Comparison of ENCODE assay signal across 1 cellular context in the genomic region with DNA sequence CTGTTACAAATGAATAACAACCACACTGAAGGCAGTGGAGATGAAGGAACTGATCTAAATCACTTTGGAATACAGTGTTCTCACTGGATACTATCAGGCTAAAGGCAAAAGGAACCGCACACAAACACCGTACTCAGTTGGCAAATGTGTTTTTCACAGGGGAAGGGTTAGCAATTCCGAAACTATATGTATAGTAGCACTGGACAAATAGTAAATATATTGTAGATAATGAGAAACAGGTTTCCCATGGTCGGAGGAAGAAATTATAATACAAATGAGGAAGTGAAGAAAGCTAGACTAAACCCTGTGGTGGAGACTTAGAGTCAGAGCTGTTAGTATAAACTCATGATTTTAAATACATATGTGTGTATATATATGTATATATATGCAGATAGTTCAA.
TF ChIP-seq lines count a peak whose summit lies in the region.

No MANE protein-coding gene starts in this region.

TF ChIP-seq in WTC11, 78 proteins besides CTCF, POLR2A, EP300 and RAD21 (continued from another document):
- TF ChIP-seq, protein P1, sequence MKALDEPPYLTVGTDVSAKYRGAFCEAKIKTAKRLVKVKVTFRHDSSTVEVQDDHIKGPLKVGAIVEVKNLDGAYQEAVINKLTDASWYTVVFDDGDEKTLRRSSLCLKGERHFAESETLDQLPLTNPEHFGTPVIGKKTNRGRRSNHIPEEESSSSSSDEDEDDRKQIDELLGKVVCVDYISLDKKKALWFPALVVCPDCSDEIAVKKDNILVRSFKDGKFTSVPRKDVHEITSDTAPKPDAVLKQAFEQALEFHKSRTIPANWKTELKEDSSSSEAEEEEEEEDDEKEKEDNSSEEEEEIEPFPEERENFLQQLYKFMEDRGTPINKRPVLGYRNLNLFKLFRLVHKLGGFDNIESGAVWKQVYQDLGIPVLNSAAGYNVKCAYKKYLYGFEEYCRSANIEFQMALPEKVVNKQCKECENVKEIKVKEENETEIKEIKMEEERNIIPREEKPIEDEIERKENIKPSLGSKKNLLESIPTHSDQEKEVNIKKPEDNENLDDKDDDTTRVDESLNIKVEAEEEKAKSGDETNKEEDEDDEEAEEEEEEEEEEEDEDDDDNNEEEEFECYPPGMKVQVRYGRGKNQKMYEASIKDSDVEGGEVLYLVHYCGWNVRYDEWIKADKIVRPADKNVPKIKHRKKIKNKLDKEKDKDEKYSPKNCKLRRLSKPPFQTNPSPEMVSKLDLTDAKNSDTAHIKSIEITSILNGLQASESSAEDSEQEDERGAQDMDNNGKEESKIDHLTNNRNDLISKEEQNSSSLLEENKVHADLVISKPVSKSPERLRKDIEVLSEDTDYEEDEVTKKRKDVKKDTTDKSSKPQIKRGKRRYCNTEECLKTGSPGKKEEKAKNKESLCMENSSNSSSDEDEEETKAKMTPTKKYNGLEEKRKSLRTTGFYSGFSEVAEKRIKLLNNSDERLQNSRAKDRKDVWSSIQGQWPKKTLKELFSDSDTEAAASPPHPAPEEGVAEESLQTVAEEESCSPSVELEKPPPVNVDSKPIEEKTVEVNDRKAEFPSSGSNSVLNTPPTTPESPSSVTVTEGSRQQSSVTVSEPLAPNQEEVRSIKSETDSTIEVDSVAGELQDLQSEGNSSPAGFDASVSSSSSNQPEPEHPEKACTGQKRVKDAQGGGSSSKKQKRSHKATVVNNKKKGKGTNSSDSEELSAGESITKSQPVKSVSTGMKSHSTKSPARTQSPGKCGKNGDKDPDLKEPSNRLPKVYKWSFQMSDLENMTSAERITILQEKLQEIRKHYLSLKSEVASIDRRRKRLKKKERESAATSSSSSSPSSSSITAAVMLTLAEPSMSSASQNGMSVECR (CRISPR knock-in tag; IDR thresholded peaks at IDR 0.05; ENCODE audit: borderline replicate concordance): no peak
- TF ChIP-seq, protein P2, sequence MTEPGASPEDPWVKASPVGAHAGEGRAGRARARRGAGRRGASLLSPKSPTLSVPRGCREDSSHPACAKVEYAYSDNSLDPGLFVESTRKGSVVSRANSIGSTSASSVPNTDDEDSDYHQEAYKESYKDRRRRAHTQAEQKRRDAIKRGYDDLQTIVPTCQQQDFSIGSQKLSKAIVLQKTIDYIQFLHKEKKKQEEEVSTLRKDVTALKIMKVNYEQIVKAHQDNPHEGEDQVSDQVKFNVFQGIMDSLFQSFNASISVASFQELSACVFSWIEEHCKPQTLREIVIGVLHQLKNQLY (CRISPR knock-in tag; IDR thresholded peaks at IDR 0.05): no peak
- no peak for TF ChIP-seq MXD4 (CRISPR knock-in tag; IDR thresholded peaks at IDR 0.05; ENCODE audit: borderline replicate concordance)
- no peak for TF ChIP-seq ZNF423 (CRISPR knock-in tag; IDR thresholded peaks at IDR 0.05)
- TF ChIP-seq, protein P3, sequence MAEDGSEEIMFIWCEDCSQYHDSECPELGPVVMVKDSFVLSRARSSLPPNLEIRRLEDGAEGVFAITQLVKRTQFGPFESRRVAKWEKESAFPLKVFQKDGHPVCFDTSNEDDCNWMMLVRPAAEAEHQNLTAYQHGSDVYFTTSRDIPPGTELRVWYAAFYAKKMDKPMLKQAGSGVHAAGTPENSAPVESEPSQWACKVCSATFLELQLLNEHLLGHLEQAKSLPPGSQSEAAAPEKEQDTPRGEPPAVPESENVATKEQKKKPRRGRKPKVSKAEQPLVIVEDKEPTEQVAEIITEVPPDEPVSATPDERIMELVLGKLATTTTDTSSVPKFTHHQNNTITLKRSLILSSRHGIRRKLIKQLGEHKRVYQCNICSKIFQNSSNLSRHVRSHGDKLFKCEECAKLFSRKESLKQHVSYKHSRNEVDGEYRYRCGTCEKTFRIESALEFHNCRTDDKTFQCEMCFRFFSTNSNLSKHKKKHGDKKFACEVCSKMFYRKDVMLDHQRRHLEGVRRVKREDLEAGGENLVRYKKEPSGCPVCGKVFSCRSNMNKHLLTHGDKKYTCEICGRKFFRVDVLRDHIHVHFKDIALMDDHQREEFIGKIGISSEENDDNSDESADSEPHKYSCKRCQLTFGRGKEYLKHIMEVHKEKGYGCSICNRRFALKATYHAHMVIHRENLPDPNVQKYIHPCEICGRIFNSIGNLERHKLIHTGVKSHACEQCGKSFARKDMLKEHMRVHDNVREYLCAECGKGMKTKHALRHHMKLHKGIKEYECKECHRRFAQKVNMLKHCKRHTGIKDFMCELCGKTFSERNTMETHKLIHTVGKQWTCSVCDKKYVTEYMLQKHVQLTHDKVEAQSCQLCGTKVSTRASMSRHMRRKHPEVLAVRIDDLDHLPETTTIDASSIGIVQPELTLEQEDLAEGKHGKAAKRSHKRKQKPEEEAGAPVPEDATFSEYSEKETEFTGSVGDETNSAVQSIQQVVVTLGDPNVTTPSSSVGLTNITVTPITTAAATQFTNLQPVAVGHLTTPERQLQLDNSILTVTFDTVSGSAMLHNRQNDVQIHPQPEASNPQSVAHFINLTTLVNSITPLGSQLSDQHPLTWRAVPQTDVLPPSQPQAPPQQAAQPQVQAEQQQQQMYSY (CRISPR knock-in tag; IDR thresholded peaks at IDR 0.05): no peak
- no peak for TF ChIP-seq ESRRA (CRISPR knock-in tag; IDR thresholded peaks at IDR 0.05; ENCODE audit: borderline replicate concordance)
- TF ChIP-seq CBFB (CRISPR knock-in tag; IDR thresholded peaks at IDR 0.05; ENCODE audit: low read depth): no peak
- TF ChIP-seq NR2C2 (CRISPR knock-in tag; IDR thresholded peaks at IDR 0.05): no peak
- TF ChIP-seq, protein P4, sequence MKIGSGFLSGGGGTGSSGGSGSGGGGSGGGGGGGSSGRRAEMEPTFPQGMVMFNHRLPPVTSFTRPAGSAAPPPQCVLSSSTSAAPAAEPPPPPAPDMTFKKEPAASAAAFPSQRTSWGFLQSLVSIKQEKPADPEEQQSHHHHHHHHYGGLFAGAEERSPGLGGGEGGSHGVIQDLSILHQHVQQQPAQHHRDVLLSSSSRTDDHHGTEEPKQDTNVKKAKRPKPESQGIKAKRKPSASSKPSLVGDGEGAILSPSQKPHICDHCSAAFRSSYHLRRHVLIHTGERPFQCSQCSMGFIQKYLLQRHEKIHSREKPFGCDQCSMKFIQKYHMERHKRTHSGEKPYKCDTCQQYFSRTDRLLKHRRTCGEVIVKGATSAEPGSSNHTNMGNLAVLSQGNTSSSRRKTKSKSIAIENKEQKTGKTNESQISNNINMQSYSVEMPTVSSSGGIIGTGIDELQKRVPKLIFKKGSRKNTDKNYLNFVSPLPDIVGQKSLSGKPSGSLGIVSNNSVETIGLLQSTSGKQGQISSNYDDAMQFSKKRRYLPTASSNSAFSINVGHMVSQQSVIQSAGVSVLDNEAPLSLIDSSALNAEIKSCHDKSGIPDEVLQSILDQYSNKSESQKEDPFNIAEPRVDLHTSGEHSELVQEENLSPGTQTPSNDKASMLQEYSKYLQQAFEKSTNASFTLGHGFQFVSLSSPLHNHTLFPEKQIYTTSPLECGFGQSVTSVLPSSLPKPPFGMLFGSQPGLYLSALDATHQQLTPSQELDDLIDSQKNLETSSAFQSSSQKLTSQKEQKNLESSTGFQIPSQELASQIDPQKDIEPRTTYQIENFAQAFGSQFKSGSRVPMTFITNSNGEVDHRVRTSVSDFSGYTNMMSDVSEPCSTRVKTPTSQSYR (CRISPR knock-in tag; IDR thresholded peaks at IDR 0.05): no peak
- no peak for TF ChIP-seq SOX15 (CRISPR knock-in tag; IDR thresholded peaks at IDR 0.05)
- TF ChIP-seq NR3C1 (CRISPR knock-in tag; conservative IDR thresholded peaks at IDR 0.05; ENCODE audit: low read depth): no peak
- TF ChIP-seq, protein P5, sequence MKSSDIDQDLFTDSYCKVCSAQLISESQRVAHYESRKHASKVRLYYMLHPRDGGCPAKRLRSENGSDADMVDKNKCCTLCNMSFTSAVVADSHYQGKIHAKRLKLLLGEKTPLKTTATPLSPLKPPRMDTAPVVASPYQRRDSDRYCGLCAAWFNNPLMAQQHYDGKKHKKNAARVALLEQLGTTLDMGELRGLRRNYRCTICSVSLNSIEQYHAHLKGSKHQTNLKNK (CRISPR knock-in tag; IDR thresholded peaks at IDR 0.05): no peak
- TF ChIP-seq NFE2L1 (CRISPR knock-in tag; IDR thresholded peaks at IDR 0.05): no peak
- no peak for TF ChIP-seq JAZF1 (CRISPR knock-in tag; IDR thresholded peaks at IDR 0.05)
- no peak for TF ChIP-seq EMX1 (CRISPR knock-in tag; IDR thresholded peaks at IDR 0.05)
- TF ChIP-seq ATF1 (CRISPR knock-in tag; IDR thresholded peaks at IDR 0.05): no peak
- no peak for TF ChIP-seq RORB (CRISPR knock-in tag; IDR thresholded peaks at IDR 0.05)
- no peak for TF ChIP-seq CREB1 (CRISPR knock-in tag; IDR thresholded peaks at IDR 0.05)
TF ChIP-seq in WTC11: peak in this region for 0.
